ENCODE assay signal across 1 cellular context in genomic region chr11:2870955-2871720, GRCh38.
TF ChIP-seq lines count a peak whose summit lies in the region.

No MANE protein-coding gene starts in this region.

TF ChIP-seq in SK-N-SH, 30 proteins besides CTCF, POLR2A, EP300 and RAD21 (continued from another document):
- TF ChIP-seq USF2 (IDR thresholded peaks at IDR 0.05; ENCODE audit: borderline replicate concordance, low read depth, low read length) = no peak
- TF ChIP-seq MEF2A (IDR thresholded peaks at IDR 0.05; ENCODE audit: borderline replicate concordance, low read depth) = no peak
- no peak for TF ChIP-seq JUND (IDR thresholded peaks at IDR 0.05)
- no peak for TF ChIP-seq MAX (IDR thresholded peaks at IDR 0.05; ENCODE audit: low read depth)
- TF ChIP-seq ZBTB33 (IDR thresholded peaks at IDR 0.05; ENCODE audit: borderline replicate concordance, low read depth) = no peak
- no peak for TF ChIP-seq YY1 (IDR thresholded peaks at IDR 0.05; ENCODE audit: low read depth)
- TF ChIP-seq GATA2 (CRISPR knock-in tag; IDR thresholded peaks at IDR 0.05) = no peak
- no peak for TF ChIP-seq RXRA (IDR thresholded peaks at IDR 0.05; ENCODE audit: borderline replicate concordance, low read depth)
